21 cellular contexts compared by ENCODE assay signal in genomic region chr17:59238904-59239303, GRCh38. TPM values are rescaled to one million over a fixed set of nuclear protein-coding genes. Genes with fewer than 3 reads are reported as not detected.
DNase-seq lines count a peak whose midpoint lies in the region; ATAC-seq, FAIRE-seq and TF ChIP-seq lines count a peak whose summit lies in the region.
"Had no signal": no experiment of that assay in that cellular context is flagged by ENCODE, and none has a peak within 500 bp of the region (broad histone marks: within the 10 kb centered on the region; RNA-seq: fewer than 3 reads in every experiment).

No MANE protein-coding gene starts in this region.

- no peak overlapping the region for H3K27ac ChIP-seq in HepG2 (ENCODE audit: extremely low read length, insufficient read depth, low read length)
- H3K27ac ChIP-seq in right lobe of liver = no peak overlapping the region
- H3K27ac ChIP-seq in VCaP = 0 out of 2 replicates have a peak overlapping the region, but pooled peaks have one; percentile 2
- H3K27ac ChIP-seq: GM23248 had no signal

- no peak for FAIRE-seq in HepG2 (lab: Jason Lieb, UNC)
- FAIRE-seq: A204.1, GM12892, GM18507 had no signal

- H3K36me3 Mint-ChIP-seq in activated CD8-positive, alpha-beta memory T cell treated with anti-CD3 and anti-CD28 coated beads, Interleukin-2, amount 10 ng/mL, durations not matched to agents 7 days and 5 days = no peaks in the 10 kb centered on the region
- H3K36me3 Mint-ChIP-seq: CD4-positive, CD25-positive, alpha-beta regulatory T cell; CD8-positive, alpha-beta memory T cell had no signal

- in situ Hi-C loops in HepG2 (cut with HindIII; ENCODE audit: extremely low pct_ligation_motif_present, low pct_unique_long_range_greater_than_20kb) = no loop called here

- no peak overlapping the region for H3K9ac ChIP-seq in HepG2 (ENCODE audit: insufficient read depth, low read depth, low read length)
- H3K9ac ChIP-seq: GM23248 had no signal

- DNase-seq in HepG2 (ENCODE audit: low spot score) (no peak), right lobe of liver (no peak), superior temporal gyrus (ENCODE audit: extremely low spot score) (peak; percentile 29), HuH-7.5 (ENCODE audit: low spot score) (no peak), HuH-7 (ENCODE audit: low spot score) (no peak)
- no peak for DNase-seq in activated CD8-positive, alpha-beta memory T cell treated with anti-CD3 and anti-CD28 coated beads, Interleukin-2, amount 10 ng/mL, durations not matched to agents 7 days and 5 days
- DNase-seq: ACHN; BE2C; C1 segment of cervical spinal cord; CD4-positive, CD25-positive, alpha-beta regulatory T cell; CD8-positive, alpha-beta memory T cell; COR-L47; DMS153; DMS79; GDM1; GM23248; HCEC 1CT had no signal

- H3K9me3 ChIP-seq in HepG2 (ENCODE audit: low read length) (no peaks in the 10 kb centered on the region), right lobe of liver (no peaks in the 10 kb centered on the region)
- H3K9me3 ChIP-seq: BE2C had no signal

- no peak overlapping the region for H3K4me3 ChIP-seq in HepG2 (replicated peaks in 1 of 3; ENCODE audit: insufficient read depth in 1 of 3, low read depth in 2 of 3, low read length in 3 of 3)
- H3K4me3 ChIP-seq in right lobe of liver = no peak overlapping the region
- H3K4me3 ChIP-seq: GM23248 had no signal

- no peak for TF ChIP-seq RAD21 in HepG2 (CRISPR knock-in tag; IDR thresholded peaks at IDR 0.05)

- H3K27me3 Mint-ChIP-seq in activated CD8-positive, alpha-beta memory T cell treated with anti-CD3 and anti-CD28 coated beads, Interleukin-2, amount 10 ng/mL, durations not matched to agents 7 days and 5 days = no peaks in the 10 kb centered on the region
- H3K27me3 Mint-ChIP-seq: CD4-positive, CD25-positive, alpha-beta regulatory T cell; CD8-positive, alpha-beta memory T cell had no signal

- ATAC-seq in HepG2 = no peak
- ATAC-seq in right lobe of liver = no peak
- no peak for ATAC-seq in activated CD8-positive, alpha-beta memory T cell treated with anti-CD3 and anti-CD28 coated beads, Interleukin-2, amount 10 ng/mL, durations not matched to agents 7 days and 5 days

- H3K4me2 ChIP-seq in HepG2 (ENCODE audit: low read depth, low read length) = no peak overlapping the region

- no peak for TF ChIP-seq CTCF in HepG2 (CRISPR knock-in tag; IDR thresholded peaks at IDR 0.05)
- TF ChIP-seq CTCF in right lobe of liver (IDR thresholded peaks at IDR 0.05) = no peak
- TF ChIP-seq CTCF in VCaP (conservative IDR thresholded peaks at IDR 0.05) = no peak

- no peaks in the 10 kb centered on the region for H3K79me2 ChIP-seq in HepG2 (ENCODE audit: insufficient read depth, low read length)

- POLR2A ChIA-PET in HepG2 (lab: Yijun Ruan, JAX) = no interaction called here

- CTCF ChIA-PET in HepG2 (lab: Yijun Ruan, JAX; ENCODE audit: low intra/inter-chr PET ratio, low total read pairs) = no interaction called here
- CTCF ChIA-PET in activated CD8-positive, alpha-beta memory T cell treated with anti-CD3 and anti-CD28 coated beads, Interleukin-2, amount 10 ng/mL, durations not matched to agents 7 days and 5 days (lab: Charles Lee) = no interaction called here

- no peak for TF ChIP-seq EP300 in HepG2 (IDR thresholded peaks at IDR 0.05; ENCODE audit: low read depth in 2 of 2, low read length in 2 of 2)
- TF ChIP-seq EP300 in HepG2 (CRISPR knock-in tag; IDR thresholded peaks at IDR 0.05; ENCODE audit: borderline replicate concordance) = no peak

- TF ChIP-seq POLR2A in HepG2 (IDR thresholded peaks at IDR 0.05; ENCODE audit: insufficient read depth in 1 of 2, low read depth in 2 of 2, low read length in 2 of 2) (no peak), right lobe of liver (IDR thresholded peaks at IDR 0.05) (no peak)

- H3K36me3 ChIP-seq in HepG2 (replicated peaks in 1 of 2; ENCODE audit: control insufficient read depth in 1 of 2, insufficient read depth in 2 of 2, low read length in 2 of 2) (no peaks in the 10 kb centered on the region), right lobe of liver (no peaks in the 10 kb centered on the region)
- H3K36me3 ChIP-seq: BE2C had no signal

- peaks cover 7% of the 10 kb centered on the region for H3K4me1 Mint-ChIP-seq in activated CD8-positive, alpha-beta memory T cell treated with anti-CD3 and anti-CD28 coated beads, Interleukin-2, amount 10 ng/mL, durations not matched to agents 7 days and 5 days
- H3K4me1 Mint-ChIP-seq: CD4-positive, CD25-positive, alpha-beta regulatory T cell; CD8-positive, alpha-beta memory T cell had no signal

- H3K27me3 ChIP-seq in HepG2 (ENCODE audit: control insufficient read depth in 1 of 2, insufficient read depth in 2 of 2, low read length in 2 of 2) (no peaks in the 10 kb centered on the region), right lobe of liver (no peaks in the 10 kb centered on the region)
- H3K27me3 ChIP-seq: BE2C had no signal

- H3K4me1 ChIP-seq in HepG2 (ENCODE audit: insufficient read depth, low read length) (no peaks in the 10 kb centered on the region), right lobe of liver (no peaks in the 10 kb centered on the region)
- H3K4me1 ChIP-seq: BE2C had no signal

- 85% methylated on average over 2 of the region's 2 CpGs for WGBS in HepG2 (ENCODE audit: low lambda C conversion rate)
- WGBS in right lobe of liver (ENCODE audit: insufficient coverage, low coverage, low lambda C conversion rate, missing lambda C conversion rate) = 94% methylated on average over 2 of the region's 2 CpGs

- no peaks in the 10 kb centered on the region for H4K20me1 ChIP-seq in HepG2 (ENCODE audit: insufficient read depth, low read length)

- intact Hi-C loops in HepG2 (cut with micrococcal nuclease; ENCODE audit: unreplicated experiment) = no loop called here
- intact Hi-C loops in right lobe of liver (cut with DNase I) = no loop called here

- BruUV-seq in HepG2 (replicated peaks; lab: Mats Ljungman, UMichigan) = no TSS peak

- no peaks in the 10 kb centered on the region for H3K9me3 Mint-ChIP-seq in activated CD8-positive, alpha-beta memory T cell treated with anti-CD3 and anti-CD28 coated beads, Interleukin-2, amount 10 ng/mL, durations not matched to agents 7 days and 5 days (ENCODE audit: low read depth)
- H3K9me3 Mint-ChIP-seq: CD4-positive, CD25-positive, alpha-beta regulatory T cell; CD8-positive, alpha-beta memory T cell had no signal

- H2AFZ ChIP-seq in HepG2 (ENCODE audit: low read length) = no peak overlapping the region
- H2AFZ ChIP-seq: GM23248 had no signal

- no peak overlapping the region for H3K27ac Mint-ChIP-seq in activated CD8-positive, alpha-beta memory T cell treated with anti-CD3 and anti-CD28 coated beads, Interleukin-2, amount 10 ng/mL, durations not matched to agents 7 days and 5 days
- H3K27ac Mint-ChIP-seq: CD4-positive, CD25-positive, alpha-beta regulatory T cell had no signal

- H3K4me3 Mint-ChIP-seq in activated CD8-positive, alpha-beta memory T cell treated with anti-CD3 and anti-CD28 coated beads, Interleukin-2, amount 10 ng/mL, durations not matched to agents 7 days and 5 days = no peak overlapping the region
- H3K4me3 Mint-ChIP-seq: CD4-positive, CD25-positive, alpha-beta regulatory T cell; CD8-positive, alpha-beta memory T cell had no signal

RNA-seq across cellular contexts. Expression of gene GDPD1, which starts 18.6 kb away (rescaled TPM):
- total RNA-seq in HepG2 (2016; rRNA removed; fragmentation: Illumina TruSeq; extraction: Trizol) (3.8 and 7.7 TPM in 2 replicates), right lobe of liver (1 to 10 TPM in 5 of 6 experiments, under 1 TPM in 1; 0.71 to 5.8 (median 1.2) TPM)
- total RNA-seq in HepG2 (2016; cell fraction: cytosol; rRNA removed; fragmentation: Illumina TruSeq; extraction: Trizol; ENCODE audit: low read depth) = 2.0 and 2.1 TPM in 2 replicates
- 3.1 and 6.6 TPM in 2 replicates for total RNA-seq in HepG2 (2016; cell fraction: insoluble cytoplasmic fraction; rRNA removed; fragmentation: Illumina TruSeq; extraction: Trizol)
- 3.0 and 3.1 TPM in 2 replicates for total RNA-seq in HepG2 (2016; cell fraction: membrane; rRNA removed; fragmentation: Illumina TruSeq; extraction: Trizol)
- total RNA-seq in HepG2 (2016; cell fraction: nucleus; rRNA removed; fragmentation: Illumina TruSeq; extraction: Trizol) = 8.1 and 13.9 TPM in 2 replicates
- 6.0 and 6.1 TPM in 2 replicates for polyA plus RNA-seq in HepG2 (2011; rRNA removed)
- 2.7 and 4.7 TPM in 2 replicates for polyA plus RNA-seq in HepG2 (2011; cell fraction: cytosol; rRNA removed)
- 2.1 and 2.7 TPM in 2 replicates for polyA plus RNA-seq in HepG2 (2011; cell fraction: nucleus; rRNA removed)
- polyA plus RNA-seq in HepG2 (2012) = 7.6 and 8.2 TPM in 2 replicates
- 0.40 and 0.58 TPM in 2 replicates for polyA plus RNA-seq in HepG2 (2016; cell fraction: cytosol; fragmentation: Illumina TruSeq; extraction: Trizol; ENCODE audit: low read depth)
- 3.5 and 3.8 TPM in 2 replicates for polyA plus RNA-seq in HepG2 (2016; cell fraction: insoluble cytoplasmic fraction; fragmentation: Illumina TruSeq; extraction: Trizol; ENCODE audit: low read depth)
- polyA plus RNA-seq in HepG2 (2016; cell fraction: membrane; fragmentation: Illumina TruSeq; extraction: Trizol; ENCODE audit: low read depth) = 1.1 and 1.2 TPM in 2 replicates
- 10.5 and 11.4 TPM in 2 replicates for polyA plus RNA-seq in HepG2 (2016; cell fraction: nucleus; fragmentation: Illumina TruSeq; extraction: Trizol; ENCODE audit: insufficient read depth, low read depth)
- 3.8 and 4.2 TPM in 2 replicates for polyA minus RNA-seq in HepG2 (2011; rRNA and poly(A)+ RNA removed; ENCODE audit: low replicate concordance)
- 6.9 and 7.7 TPM in 2 replicates for polyA minus RNA-seq in HepG2 (2011; cell fraction: cytosol; rRNA and poly(A)+ RNA removed)
- polyA minus RNA-seq in HepG2 (2011; cell fraction: nucleus; rRNA and poly(A)+ RNA removed) = 10.9 and 11.2 TPM in 2 replicates
- total RNA-seq in activated CD8-positive, alpha-beta memory T cell treated with anti-CD3 and anti-CD28 coated beads, Interleukin-2, amount 10 ng/mL, durations not matched to agents 7 days and 5 days = 1 to 10 TPM; 2.5 to 2.9 TPM

RNA-seq across cellular contexts. Expression of gene SMG8, which starts 29.1 kb away (rescaled TPM):
- total RNA-seq in HepG2 (2016; rRNA removed; fragmentation: Illumina TruSeq; extraction: Trizol) (28.9 and 31.9 TPM in 2 replicates), right lobe of liver (1 to 10 TPM; 5.3 to 7.9 (median 7.3) TPM)
- 1.8 and 2.7 TPM in 2 replicates for total RNA-seq in HepG2 (2016; cell fraction: cytosol; rRNA removed; fragmentation: Illumina TruSeq; extraction: Trizol; ENCODE audit: low read depth)
- 30.2 and 30.8 TPM in 2 replicates for total RNA-seq in HepG2 (2016; cell fraction: insoluble cytoplasmic fraction; rRNA removed; fragmentation: Illumina TruSeq; extraction: Trizol)
- 6.8 and 8.0 TPM in 2 replicates for total RNA-seq in HepG2 (2016; cell fraction: membrane; rRNA removed; fragmentation: Illumina TruSeq; extraction: Trizol)
- total RNA-seq in HepG2 (2016; cell fraction: nucleus; rRNA removed; fragmentation: Illumina TruSeq; extraction: Trizol) = 25.1 and 31.4 TPM in 2 replicates
- polyA plus RNA-seq in HepG2 (2011; rRNA removed) = 16.2 and 18.4 TPM in 2 replicates
- polyA plus RNA-seq in HepG2 (2011; cell fraction: cytosol; rRNA removed) = 11.0 and 15.5 TPM in 2 replicates
- polyA plus RNA-seq in HepG2 (2011; cell fraction: nucleus; rRNA removed) = 7.4 and 9.4 TPM in 2 replicates
- 12.1 and 13.2 TPM in 2 replicates for polyA plus RNA-seq in HepG2 (2012)
- 0.93 and 1.0 TPM in 2 replicates for polyA plus RNA-seq in HepG2 (2016; cell fraction: cytosol; fragmentation: Illumina TruSeq; extraction: Trizol; ENCODE audit: low read depth)
- polyA plus RNA-seq in HepG2 (2016; cell fraction: insoluble cytoplasmic fraction; fragmentation: Illumina TruSeq; extraction: Trizol; ENCODE audit: low read depth) = 17.3 and 18.7 TPM in 2 replicates
- 1.6 and 1.7 TPM in 2 replicates for polyA plus RNA-seq in HepG2 (2016; cell fraction: membrane; fragmentation: Illumina TruSeq; extraction: Trizol; ENCODE audit: low read depth)
- polyA plus RNA-seq in HepG2 (2016; cell fraction: nucleus; fragmentation: Illumina TruSeq; extraction: Trizol; ENCODE audit: insufficient read depth, low read depth) = 20.7 and 22.6 TPM in 2 replicates
- 26.3 and 29.4 TPM in 2 replicates for polyA minus RNA-seq in HepG2 (2011; rRNA and poly(A)+ RNA removed; ENCODE audit: low replicate concordance)
- 14.2 and 18.4 TPM in 2 replicates for polyA minus RNA-seq in HepG2 (2011; cell fraction: cytosol; rRNA and poly(A)+ RNA removed)
- 19.1 and 29.5 TPM in 2 replicates for polyA minus RNA-seq in HepG2 (2011; cell fraction: nucleus; rRNA and poly(A)+ RNA removed)
- total RNA-seq in activated CD8-positive, alpha-beta memory T cell treated with anti-CD3 and anti-CD28 coated beads, Interleukin-2, amount 10 ng/mL, durations not matched to agents 7 days and 5 days = 10 to 100 TPM; 15.2 to 21.7 TPM
